In genomic region chr10:131018886-131019500, GRCh38 we compare ENCODE assay signal across 15 cellular contexts.
DNase-seq lines count a peak whose midpoint lies in the region; TF ChIP-seq lines count a peak whose summit lies in the region.
"Had no signal": no experiment of that assay in that cellular context is flagged by ENCODE, and none has a peak within 500 bp of the region (broad histone marks: within the 10 kb centered on the region; RNA-seq: fewer than 3 reads in every experiment).

No MANE protein-coding gene starts in this region.

- H3K14ac ChIP-seq in H9 (ENCODE audit: insufficient read depth, low read length) = no peak overlapping the region

- no peak overlapping the region for H3T11ph ChIP-seq in H9 (ENCODE audit: low read length)

- no peak overlapping the region; a peak in 2 of 7 replicates for H3K27ac Mint-ChIP-seq in H9
- H3K27ac Mint-ChIP-seq in endothelial cell (ENCODE audit: unreplicated experiment) = no peak overlapping the region
- H3K27ac Mint-ChIP-seq: CD4-positive, CD25-positive, alpha-beta regulatory T cell; GM23338 had no signal

- H3K9ac ChIP-seq in H9 (ENCODE audit: extremely low read depth, insufficient read length, low read length) = no peak overlapping the region
- H3K9ac ChIP-seq: BLaER1 treated with 17β-estradiol and CSF1 and Interleukin-3, amounts not matched to agents 10 nM and 100 nM had no signal

- H4K5ac ChIP-seq in H9 (ENCODE audit: insufficient read length, low read depth, low read length) = no peak overlapping the region

- no peak overlapping the region for H3K4ac ChIP-seq in H9 (ENCODE audit: low read depth, low read length)

- no peak overlapping the region for H4K91ac ChIP-seq in H9 (ENCODE audit: insufficient read length, low read depth, low read length)

- H3K4me1 Mint-ChIP-seq in H9 (peaks cover 4 to 10% of the 10 kb centered on the region in 2 experiments; a peak in 3 of 4 replicates), endothelial cell (ENCODE audit: unreplicated experiment) (no peaks in the 10 kb centered on the region)
- H3K4me1 Mint-ChIP-seq: CD4-positive, CD25-positive, alpha-beta regulatory T cell; GM23338 had no signal

- H3K27me3 Mint-ChIP-seq in H9 (ENCODE audit: low read depth) = no peaks in the 10 kb centered on the region; the same call in none of the 2 replicates
- H3K27me3 Mint-ChIP-seq in endothelial cell (ENCODE audit: unreplicated experiment) = peaks cover 26% of the 10 kb centered on the region
- H3K27me3 Mint-ChIP-seq: CD4-positive, CD25-positive, alpha-beta regulatory T cell had no signal

- H3K23ac ChIP-seq in H9 (ENCODE audit: insufficient read length, low read depth, low read length) = no peak overlapping the region

- H3K36me3 Mint-ChIP-seq in H9 (ENCODE audit: insufficient read depth in 1 of 3, low read depth in 3 of 3) (no peaks in the 10 kb centered on the region; a peak in 1 of 7 replicates), endothelial cell (ENCODE audit: low read depth, unreplicated experiment) (peaks cover 20% of the 10 kb centered on the region)
- H3K36me3 Mint-ChIP-seq: CD4-positive, CD25-positive, alpha-beta regulatory T cell had no signal

- H3K27ac ChIP-seq in H9 (ENCODE audit: insufficient read length, low read depth, low read length) (no peak overlapping the region), Peyer's patch (no peak overlapping the region), spleen (no peak overlapping the region), esophagus muscularis mucosa (replicated peaks in 1 of 4) (no peak overlapping the region)
- H3K27ac ChIP-seq: BLaER1 treated with 17β-estradiol and CSF1 and Interleukin-3, amounts not matched to agents 10 nM and 100 nM had no signal

- intact Hi-C loops in spleen (cut with DNase I; ENCODE audit: low total_unique reads) = no loop called here
- intact Hi-C loops in esophagus muscularis mucosa (cut with DNase I) = no loop called here

- no peak for TF ChIP-seq EP300 in esophagus muscularis mucosa (IDR thresholded peaks at IDR 0.05)

- no peak overlapping the region for H3K4me3 Mint-ChIP-seq in H9
- H3K4me3 Mint-ChIP-seq in endothelial cell (ENCODE audit: unreplicated experiment) = peak overlapping the region; percentile 47
- H3K4me3 Mint-ChIP-seq: CD4-positive, CD25-positive, alpha-beta regulatory T cell; GM23338 had no signal

- no peak overlapping the region for H3K4me2 ChIP-seq in H9 (ENCODE audit: insufficient read depth, insufficient read length, low read length)
- H3K4me2 ChIP-seq: BLaER1 treated with 17β-estradiol and CSF1 and Interleukin-3, amounts not matched to agents 10 nM and 100 nM; GM23338 had no signal

- no peak overlapping the region for H2AFZ ChIP-seq in H9 (ENCODE audit: low read length)
- H2AFZ ChIP-seq: GM23338 had no signal

- no peaks in the 10 kb centered on the region for H4K20me1 ChIP-seq in H9 (ENCODE audit: control insufficient read depth, insufficient read depth, insufficient read length)
- H4K20me1 ChIP-seq: BLaER1 treated with 17β-estradiol and CSF1 and Interleukin-3, amounts not matched to agents 10 nM and 100 nM had no signal

- H3K36me3 ChIP-seq in Peyer's patch = no peaks in the 10 kb centered on the region
- no peaks in the 10 kb centered on the region for H3K36me3 ChIP-seq in spleen
- no peaks in the 10 kb centered on the region for H3K36me3 ChIP-seq in esophagus muscularis mucosa
- H3K36me3 ChIP-seq: BLaER1 treated with 17β-estradiol and CSF1 and Interleukin-3, amounts not matched to agents 10 nM and 100 nM had no signal

- no peak overlapping the region for H3K56ac ChIP-seq in H9 (ENCODE audit: insufficient read length, low read depth, low read length)

- H3K4me1 ChIP-seq in H9 (ENCODE audit: insufficient read depth, low read length) (no peaks in the 10 kb centered on the region), Peyer's patch (no peaks in the 10 kb centered on the region), spleen (no peaks in the 10 kb centered on the region), esophagus muscularis mucosa (no peaks in the 10 kb centered on the region)
- H3K4me1 ChIP-seq: BLaER1 treated with 17β-estradiol and CSF1 and Interleukin-3, amounts not matched to agents 10 nM and 100 nM had no signal

- TF ChIP-seq POLR2A in Peyer's patch (IDR thresholded peaks at IDR 0.05) (no peak), spleen (IDR thresholded peaks at IDR 0.05) (no peak), esophagus muscularis mucosa (IDR thresholded peaks at IDR 0.05; ENCODE audit: low read depth) (no peak)

- no peak overlapping the region for H2AK5ac ChIP-seq in H9 (ENCODE audit: insufficient read length, low read length)

- H2BK20ac ChIP-seq in H9 (ENCODE audit: low read depth, low read length, poor library complexity, severe bottlenecking) = no peak overlapping the region

- H2BK15ac ChIP-seq in H9 (ENCODE audit: low read depth, low read length) = no peak overlapping the region

- H3K27me3 ChIP-seq in H9 (ENCODE audit: insufficient read depth, low read length) (no peaks in the 10 kb centered on the region), Peyer's patch (no peaks in the 10 kb centered on the region), spleen (replicated peaks in 1 of 7) (peaks cover 0 to 3% (median 0%) of the 10 kb centered on the region in 7 donors), esophagus muscularis mucosa (peaks cover 0 to 26% (median 0%) of the 10 kb centered on the region in 4 donors)
- H3K27me3 ChIP-seq: BLaER1 treated with 17β-estradiol and CSF1 and Interleukin-3, amounts not matched to agents 10 nM and 100 nM had no signal

- H3K9me3 Mint-ChIP-seq in H9 = no peaks in the 10 kb centered on the region
- H3K9me3 Mint-ChIP-seq in endothelial cell (ENCODE audit: unreplicated experiment) = peaks cover 48% of the 10 kb centered on the region

- no peak for TF ChIP-seq CTCF in H9 (conservative IDR thresholded peaks at IDR 0.05)
- no peak for TF ChIP-seq CTCF in Peyer's patch (IDR thresholded peaks at IDR 0.05)
- no peak for TF ChIP-seq CTCF in endothelial cell (IDR thresholded peaks at IDR 0.05; ENCODE audit: unreplicated experiment)
- TF ChIP-seq CTCF in spleen (IDR thresholded peaks at IDR 0.05 in 8 of 11, conservative IDR thresholded peaks at IDR 0.05 in 3 of 11) = no peak
- no peak for TF ChIP-seq CTCF in esophagus muscularis mucosa (IDR thresholded peaks at IDR 0.05)

- no peak overlapping the region for H3K18ac ChIP-seq in H9 (ENCODE audit: insufficient read length, low read depth, low read length)

- no peak overlapping the region for H2BK120ac ChIP-seq in H9 (ENCODE audit: low read depth, low read length, poor library complexity, severe bottlenecking)

- H3K79me2 ChIP-seq in H9 (ENCODE audit: insufficient read depth, low read length) = no peaks in the 10 kb centered on the region

- H3K23me2 ChIP-seq in H9 (ENCODE audit: insufficient read length, low read depth, low read length, poor library complexity, severe bottlenecking) = no peaks in the 10 kb centered on the region

- H2BK5ac ChIP-seq in H9 (ENCODE audit: insufficient read length, low read length) = no peak overlapping the region

- H2BK12ac ChIP-seq in H9 (ENCODE audit: insufficient read length, low read depth, low read length) = no peak overlapping the region

- no peaks in the 10 kb centered on the region for H3K9me3 ChIP-seq in H9 (ENCODE audit: control insufficient read depth, low read depth, low read length)
- no peaks in the 10 kb centered on the region for H3K9me3 ChIP-seq in Peyer's patch
- H3K9me3 ChIP-seq in spleen = no peaks in the 10 kb centered on the region
- H3K9me3 ChIP-seq in esophagus muscularis mucosa = no peaks in the 10 kb centered on the region
- H3K9me3 ChIP-seq: BLaER1 treated with 17β-estradiol and CSF1 and Interleukin-3, amounts not matched to agents 10 nM and 100 nM had no signal

- WGBS in H9 (ENCODE audit: extremely low coverage, insufficient read length, low lambda C conversion rate) = no CpG with 5 or more reads among the region's 14 CpGs
- WGBS in spleen, 5 donors = 64 to 81% (median 69%) methylated on average over 14 of the region's 14 CpGs
- WGBS in esophagus muscularis mucosa = 64% methylated on average over 14 of the region's 14 CpGs

- no peaks in the 10 kb centered on the region for H3K79me1 ChIP-seq in H9 (ENCODE audit: insufficient read depth, low read depth, low read length, poor library complexity, severe bottlenecking)

- H3K4me3 ChIP-seq in Peyer's patch (no peak overlapping the region), spleen (no peak overlapping the region), esophagus muscularis mucosa (no peak overlapping the region)
- H3K4me3 ChIP-seq: BLaER1 treated with 17β-estradiol and CSF1 and Interleukin-3, amounts not matched to agents 10 nM and 100 nM; GM12878; GM23338 had no signal

- H4K8ac ChIP-seq in H9 (replicated peaks; ENCODE audit: insufficient read length, low read depth, low read length) = no peak overlapping the region

- DNase-seq in H9 (peak; percentile 17), Peyer's patch (peak in 2 of 3 donors; percentile 10 to 16), endothelial cell (ENCODE audit: low spot score) (no peak), spleen (peak; percentile 51), NCI-H524 (lab: John Stamatoyannopoulos, UW) (no peak), esophagus muscularis mucosa (ENCODE audit: extremely low spot score) (no peak), HK-2 (ENCODE audit: unreplicated experiment) (no peak)
- DNase-seq: ACHN; Calu3; CD4-positive, CD25-positive, alpha-beta regulatory T cell; DMS 273 treated with DMSO at 0.1 percent for 48 hours; H7 had no signal

Comparison
In these comparisons a context has a peak if more than half of its experiments do, and no peak if none do; other contexts are left out.
1. DNase-seq: peak in H9 (single experiment), Peyer's patch (2 of 3) and spleen (single experiment); none in endothelial cell (single experiment), NCI-H524 (0 of 2), esophagus muscularis mucosa (single experiment) and HK-2 (single experiment).